In genomic region chr12:46499226-46499625, GRCh38 we compare ENCODE assay signal across 31 cellular contexts.
"Had no signal": no experiment of that assay in that cellular context is flagged by ENCODE, and none has a peak within 500 bp of the region (broad histone marks: within the 10 kb centered on the region; RNA-seq: fewer than 3 reads in every experiment).

No MANE protein-coding gene starts in this region.

- H3K4me2 ChIP-seq: PC-9 had no signal

- H3K36me3 ChIP-seq: ascending aorta, breast epithelium, MG63, WERI-Rb-1 had no signal

- H3K4me1 Mint-ChIP-seq: activated CD4-positive, alpha-beta memory T cell treated with anti-CD3 and anti-CD28 coated beads, Interleukin-2, amount 10 ng/mL, durations not matched to agents 7 days and 5 days; activated naive CD8-positive, alpha-beta T cell treated with anti-CD3 and anti-CD28 coated beads for 36 hours had no signal

- H3K4me1 ChIP-seq: breast epithelium had no signal

- H3K27me3 Mint-ChIP-seq: activated CD4-positive, alpha-beta memory T cell treated with anti-CD3 and anti-CD28 coated beads, Interleukin-2, amount 10 ng/mL, durations not matched to agents 7 days and 5 days; activated CD8-positive, alpha-beta memory T cell treated with anti-CD3 and anti-CD28 coated beads, Interleukin-2, amount 10 ng/mL, durations not matched to agents 7 days and 5 days; activated naive CD8-positive, alpha-beta T cell treated with anti-CD3 and anti-CD28 coated beads for 36 hours had no signal

- H3K27ac ChIP-seq: ascending aorta, body of pancreas, breast epithelium, PC-9, SK-N-MC, WERI-Rb-1 had no signal

- H3K27me3 ChIP-seq: ascending aorta, body of pancreas, breast epithelium, MG63 had no signal

- DNase-seq: activated CD4-positive, alpha-beta memory T cell treated with anti-CD3 and anti-CD28 coated beads, Interleukin-2, amount 10 ng/mL, durations not matched to agents 7 days and 5 days; activated CD4-positive, alpha-beta T cell treated with anti-CD3 and anti-CD28 coated beads for 1 hour; activated CD4-positive, alpha-beta T cell treated with anti-CD3 and anti-CD28 coated beads for 48 hours; activated CD4-positive, CD25-positive, alpha-beta regulatory T cell; activated CD8-positive, alpha-beta memory T cell treated with anti-CD3 and anti-CD28 coated beads for 24 hours; activated CD8-positive, alpha-beta memory T cell treated with anti-CD3 and anti-CD28 coated beads, Interleukin-2, amount 10 ng/mL, durations not matched to agents 7 days and 5 days; activated CD8-positive, alpha-beta memory T cell treated with anti-CD3 and anti-CD28 coated beads, Interleukin-2, amount 50 U/mL, for 48 hours; activated effector memory CD4-positive, alpha-beta T cell treated with Interleukin-2 at 50 U/mL for 16 hours; activated naive CD4-positive, alpha-beta T cell; activated naive CD4-positive, alpha-beta T cell treated with anti-CD3 and anti-CD28 coated beads, Interleukin-2, amount 50 U/mL, for 16 hours; activated naive CD8-positive, alpha-beta T cell treated with anti-CD3 and anti-CD28 coated beads for 36 hours; activated T-cell treated with anti-CD3 and anti-CD28 coated beads, Interleukin-2, amount 50 U/mL, for 48 hours; amygdala; body of pancreas; Kasumi-1; MG63; MV-4-11; NCI-H1092; NCI-H1436 treated with DMSO at 0.1 percent for 48 hours; NCI-H1694 treated with DMSO at 0.1 percent for 48 hours; NCI-H2029; NCI-H345; NCI-H524 treated with DMSO at 0.1 percent for 48 hours; NK-92 treated with Interleukin-12 subunit alpha and Interleukin-12 subunit beta, amount 100 ng/mL, for 24 hours; PC-9; Right ventricle myocardium superior; T1000; WERI-Rb-1 had no signal

- H3K27ac Mint-ChIP-seq: activated CD4-positive, alpha-beta memory T cell treated with anti-CD3 and anti-CD28 coated beads, Interleukin-2, amount 10 ng/mL, durations not matched to agents 7 days and 5 days; activated CD8-positive, alpha-beta memory T cell treated with anti-CD3 and anti-CD28 coated beads, Interleukin-2, amount 10 ng/mL, durations not matched to agents 7 days and 5 days; activated naive CD8-positive, alpha-beta T cell treated with anti-CD3 and anti-CD28 coated beads for 36 hours had no signal

- H2AFZ ChIP-seq: PC-9 had no signal

- H3K4me3 Mint-ChIP-seq: activated CD4-positive, alpha-beta memory T cell treated with anti-CD3 and anti-CD28 coated beads, Interleukin-2, amount 10 ng/mL, durations not matched to agents 7 days and 5 days; activated CD8-positive, alpha-beta memory T cell treated with anti-CD3 and anti-CD28 coated beads, Interleukin-2, amount 10 ng/mL, durations not matched to agents 7 days and 5 days; activated naive CD8-positive, alpha-beta T cell treated with anti-CD3 and anti-CD28 coated beads for 36 hours had no signal

- ATAC-seq: activated CD8-positive, alpha-beta memory T cell treated with anti-CD3 and anti-CD28 coated beads, Interleukin-2, amount 10 ng/mL, durations not matched to agents 7 days and 5 days; body of pancreas had no signal

- H3K9me3 ChIP-seq: body of pancreas had no signal

- H3K4me3 ChIP-seq: ascending aorta, body of pancreas, breast epithelium, MG63, PC-9, SK-N-MC had no signal
